In genomic region chr2:62908145-62908544, GRCh38 we compare ENCODE assay signal across 10 cellular contexts.
"Had no signal": no experiment of that assay in that cellular context is flagged by ENCODE, and none has a peak within 500 bp of the region (broad histone marks: within the 10 kb centered on the region; RNA-seq: fewer than 3 reads in every experiment).

No MANE protein-coding gene starts in this region.

- H3K9me3 ChIP-seq: HAP-1 had no signal

- H3K4me2 ChIP-seq: GM23338, KMS-11 had no signal

- H3K36me3 ChIP-seq: HAP-1 had no signal

- H3K27ac ChIP-seq: HL-60, KMS-11 had no signal

- H3K9ac ChIP-seq: KMS-11 had no signal

- H3K4me1 ChIP-seq: HAP-1 had no signal

- H3K4me3 ChIP-seq: GM23338, HAP-1 had no signal

- DNase-seq: H7, HFFc6, KBM-7 had no signal

- FAIRE-seq: H1, HepG2 had no signal

- H2AFZ ChIP-seq: GM23338 had no signal

- ATAC-seq: GM23338, HCT116, HepG2 had no signal
